ENCODE assay signal across 21 cellular contexts in genomic region chr1:33176887-33177286, GRCh38.
"Had no signal": no experiment of that assay in that cellular context is flagged by ENCODE, and none has a peak within 500 bp of the region (broad histone marks: within the 10 kb centered on the region; RNA-seq: fewer than 3 reads in every experiment).

No MANE protein-coding gene starts in this region.

- H3K9me3 Mint-ChIP-seq: activated CD4-positive, alpha-beta T cell treated with anti-CD3 and anti-CD28 coated beads, Interleukin-2, amount 10 ng/mL, durations not matched to agents 7 days and 5 days; activated CD8-positive, alpha-beta T cell treated with anti-CD3 and anti-CD28 coated beads for 36 hours; activated naive CD4-positive, alpha-beta T cell treated with anti-CD3 and anti-CD28 coated beads, Interleukin-2, amount 50 U/mL, for 72 hours; dendritic cell treated with granulocyte-macrophage colony-stimulating factor and Interleukin-4, amounts not matched to agents 40 ng/mL and 50 ng/mL, for 4 days; mesothelial cell of epicardium; nephron progenitor cell; T-cell; T-helper 2 cell treated with Interferon-gamma antibody and Interleukin-4, amounts not matched to agents 5 μg/mL and 100 μg/mL, for 36 hours had no signal

- ATAC-seq: activated CD8-positive, alpha-beta memory T cell treated with anti-CD3 and anti-CD28 coated beads, Interleukin-2, amount 10 ng/mL, durations not matched to agents 7 days and 5 days; activated CD8-positive, alpha-beta T cell treated with anti-CD3 and anti-CD28 coated beads for 36 hours; activated naive CD4-positive, alpha-beta T cell treated with anti-CD3 and anti-CD28 coated beads, Interleukin-2, amount 50 U/mL, for 72 hours; SK-N-SH treated with all-trans-retinoic acid at 6 μM for 48 hours; T-cell had no signal

- H3K27me3 Mint-ChIP-seq: activated CD4-positive, alpha-beta T cell treated with anti-CD3 and anti-CD28 coated beads, Interleukin-2, amount 10 ng/mL, durations not matched to agents 7 days and 5 days; activated CD8-positive, alpha-beta memory T cell treated with anti-CD3 and anti-CD28 coated beads, Interleukin-2, amount 10 ng/mL, durations not matched to agents 7 days and 5 days; activated CD8-positive, alpha-beta T cell treated with anti-CD3 and anti-CD28 coated beads for 36 hours; dendritic cell treated with granulocyte-macrophage colony-stimulating factor and Interleukin-4, amounts not matched to agents 40 ng/mL and 50 ng/mL, for 4 days; T-cell had no signal

- H3K4me3 ChIP-seq: left ventricle myocardium inferior, sigmoid colon, tibial nerve had no signal

- H3K4me3 Mint-ChIP-seq: activated CD4-positive, alpha-beta T cell treated with anti-CD3 and anti-CD28 coated beads, Interleukin-2, amount 10 ng/mL, durations not matched to agents 7 days and 5 days; activated CD8-positive, alpha-beta memory T cell treated with anti-CD3 and anti-CD28 coated beads, Interleukin-2, amount 10 ng/mL, durations not matched to agents 7 days and 5 days; activated CD8-positive, alpha-beta T cell treated with anti-CD3 and anti-CD28 coated beads for 36 hours; dendritic cell treated with granulocyte-macrophage colony-stimulating factor and Interleukin-4, amounts not matched to agents 40 ng/mL and 50 ng/mL, for 4 days; mesothelial cell of epicardium; nephron progenitor cell; T-cell; T-helper 2 cell treated with Interferon-gamma antibody and Interleukin-4, amounts not matched to agents 5 μg/mL and 100 μg/mL, for 36 hours had no signal

- H3K9me3 ChIP-seq: left ventricle myocardium inferior, sigmoid colon, tibial nerve had no signal

- H3K27ac ChIP-seq: left ventricle myocardium inferior, sigmoid colon, VCaP had no signal

- H3K27ac Mint-ChIP-seq: activated CD4-positive, alpha-beta T cell treated with anti-CD3 and anti-CD28 coated beads, Interleukin-2, amount 10 ng/mL, durations not matched to agents 7 days and 5 days; activated CD8-positive, alpha-beta memory T cell treated with anti-CD3 and anti-CD28 coated beads, Interleukin-2, amount 10 ng/mL, durations not matched to agents 7 days and 5 days; activated CD8-positive, alpha-beta T cell treated with anti-CD3 and anti-CD28 coated beads for 36 hours; dendritic cell treated with granulocyte-macrophage colony-stimulating factor and Interleukin-4, amounts not matched to agents 40 ng/mL and 50 ng/mL, for 4 days; mesothelial cell of epicardium; nephron progenitor cell; T-cell; T-helper 2 cell treated with Interferon-gamma antibody and Interleukin-4, amounts not matched to agents 5 μg/mL and 100 μg/mL, for 36 hours had no signal

- H3K36me3 ChIP-seq: left ventricle myocardium inferior had no signal

- DNase-seq: activated CD4-positive, alpha-beta T cell treated with anti-CD3 and anti-CD28 coated beads, Interleukin-2, amount 10 ng/mL, durations not matched to agents 7 days and 5 days; activated CD4-positive, CD25-positive, alpha-beta regulatory T cell treated with anti-CD3 and anti-CD28 coated beads, Interleukin-2, amount 50 U/mL, for 72 hours; activated CD8-positive, alpha-beta memory T cell treated with anti-CD3 and anti-CD28 coated beads, Interleukin-2, amount 10 ng/mL, durations not matched to agents 7 days and 5 days; activated CD8-positive, alpha-beta T cell treated with anti-CD3 and anti-CD28 coated beads for 36 hours; activated T-cell treated with anti-CD3 and anti-CD28 coated beads for 4 hours; effector CD8-positive, alpha-beta T cell; hippocampal formation; kidney glomerular epithelial cell; left ventricle myocardium inferior; nephron progenitor cell; sigmoid colon; stimulated activated CD4-positive, alpha-beta T cell treated with anti-CD3 and anti-CD28 coated beads, Interleukin-4, amount 100 ng/mL, for 24 hours; stimulated activated naive CD4-positive, alpha-beta T cell treated with Interleukin-2 at 50 U/mL for 16 hours; T-cell had no signal

- H3K36me3 Mint-ChIP-seq: activated CD8-positive, alpha-beta memory T cell treated with anti-CD3 and anti-CD28 coated beads, Interleukin-2, amount 10 ng/mL, durations not matched to agents 7 days and 5 days; activated naive CD4-positive, alpha-beta T cell treated with anti-CD3 and anti-CD28 coated beads, Interleukin-2, amount 50 U/mL, for 72 hours; mesothelial cell of epicardium had no signal

- H3K27me3 ChIP-seq: sigmoid colon, tibial nerve had no signal
